ENCODE assay signal across 8 cellular contexts in genomic region chr10:58513189-58514101, GRCh38. TPM values are rescaled to one million over a fixed set of nuclear protein-coding genes. Genes with fewer than 3 reads are reported as not detected.
A peak's percentile ranks its signal among the peaks of the same experiment; 100 is the strongest.
DNase-seq lines count a peak whose midpoint lies in the region; ATAC-seq and TF ChIP-seq lines count a peak whose summit lies in the region.

No MANE protein-coding gene starts in this region.

- H3K9me3 Mint-ChIP-seq in T-cell, result no peaks in the 10 kb centered on the region

- no peaks in the 10 kb centered on the region for H3K9me3 ChIP-seq in tibial artery

- CTCF ChIA-PET in T-cell (lab: Charles Lee), result no interaction called here

- intact Hi-C loops in tibial artery (cut with DNase I; ENCODE audit: low total_unique reads), result loop anchor here (10.0 kb wide), 1 partner anchor 99 kb away; no protein-coding TSS in a partner anchor

- ATAC-seq in T-cell (replicated peaks in 1 of 4) (peak in 2 of 4 experiments; percentile 8 to 17), HG03565 (IDR thresholded peaks at IDR 0.05; ENCODE audit: unreplicated experiment) (no peak), HG02571 (IDR thresholded peaks at IDR 0.05; ENCODE audit: unreplicated experiment) (no peak)

- peaks cover 30 to 39% of the 10 kb centered on the region in 2 donors for H3K27me3 Mint-ChIP-seq in T-cell

- H3K27ac Mint-ChIP-seq in T-cell, result no peak overlapping the region

- peaks cover 0 to 11% (median 0%) of the 10 kb centered on the region in 4 donors for H3K4me1 ChIP-seq in tibial artery

- H3K4me3 ChIP-seq in epithelial cell of proximal tubule (ENCODE audit: low read depth, low read length) (peak overlapping the region; percentile 92), tibial artery (peak overlapping the region; percentile 76 to 90)

- POLR2A ChIA-PET in T-cell (lab: Charles Lee), result interaction anchor here in 1 of 2 donors (0.5 kb wide), 1 partner anchor 128 kb away, joined by 7 read pairs; the partner anchor contains the start of gene TFAM

- TF ChIP-seq CTCF in epithelial cell of proximal tubule (conservative IDR thresholded peaks at IDR 0.05; ENCODE audit: low read depth, low read length), result no peak
- no peak for TF ChIP-seq CTCF in tibial artery (IDR thresholded peaks at IDR 0.05)

- peak overlapping the region; percentile 75 to 78 for H3K27ac ChIP-seq in tibial artery

- H3K4me3 Mint-ChIP-seq in T-cell, result peak overlapping the region; percentile 59 to 76 (median 69)

- H3K27me3 ChIP-seq in tibial artery, result no peaks in the 10 kb centered on the region

- DNase-seq in CD1c-positive myeloid dendritic cell (ENCODE audit: extremely low spot score) (peak; percentile 7), HCEC 1CT (peak; percentile 69), T-cell (peak in 1 of 34 experiments; percentile 1), epithelial cell of proximal tubule (ENCODE audit: low read depth) (no peak), mesenteric fat pad (ENCODE audit: low spot score) (peak; percentile 89), tibial artery (peak; percentile 76 to 77)

- H3K4me1 Mint-ChIP-seq in T-cell, result peaks cover 12 to 17% (median 13%) of the 10 kb centered on the region in 3 donors

- H3K36me3 ChIP-seq in tibial artery, result no peaks in the 10 kb centered on the region

- H3K36me3 Mint-ChIP-seq in T-cell, result no peaks in the 10 kb centered on the region

RNA-seq across cellular contexts. Expression of gene BICC1, which starts 0.8 kb away (rescaled TPM):
- total RNA-seq in T-cell (under 1 TPM in 3 of 5 donors, not detected in 2; 0.06 to 0.09 (median 0.07) TPM), epithelial cell of proximal tubule (103 and 150 TPM in 2 replicates), mesenteric fat pad (17.0 TPM)

Comparison
In these comparisons a context has a peak if more than half of its experiments do, and no peak if none do; other contexts are left out.
1. RNA of gene BICC1, which starts 0.8 kb away (total RNA-seq): 103 to 150 TPM in epithelial cell of proximal tubule and 17.0 TPM in mesenteric fat pad (single experiment); 0.06 to 0.09 TPM in T-cell; every median in the first group is over 10 times any median in the second.